1 cellular context compared by ENCODE assay signal in the genomic region with DNA sequence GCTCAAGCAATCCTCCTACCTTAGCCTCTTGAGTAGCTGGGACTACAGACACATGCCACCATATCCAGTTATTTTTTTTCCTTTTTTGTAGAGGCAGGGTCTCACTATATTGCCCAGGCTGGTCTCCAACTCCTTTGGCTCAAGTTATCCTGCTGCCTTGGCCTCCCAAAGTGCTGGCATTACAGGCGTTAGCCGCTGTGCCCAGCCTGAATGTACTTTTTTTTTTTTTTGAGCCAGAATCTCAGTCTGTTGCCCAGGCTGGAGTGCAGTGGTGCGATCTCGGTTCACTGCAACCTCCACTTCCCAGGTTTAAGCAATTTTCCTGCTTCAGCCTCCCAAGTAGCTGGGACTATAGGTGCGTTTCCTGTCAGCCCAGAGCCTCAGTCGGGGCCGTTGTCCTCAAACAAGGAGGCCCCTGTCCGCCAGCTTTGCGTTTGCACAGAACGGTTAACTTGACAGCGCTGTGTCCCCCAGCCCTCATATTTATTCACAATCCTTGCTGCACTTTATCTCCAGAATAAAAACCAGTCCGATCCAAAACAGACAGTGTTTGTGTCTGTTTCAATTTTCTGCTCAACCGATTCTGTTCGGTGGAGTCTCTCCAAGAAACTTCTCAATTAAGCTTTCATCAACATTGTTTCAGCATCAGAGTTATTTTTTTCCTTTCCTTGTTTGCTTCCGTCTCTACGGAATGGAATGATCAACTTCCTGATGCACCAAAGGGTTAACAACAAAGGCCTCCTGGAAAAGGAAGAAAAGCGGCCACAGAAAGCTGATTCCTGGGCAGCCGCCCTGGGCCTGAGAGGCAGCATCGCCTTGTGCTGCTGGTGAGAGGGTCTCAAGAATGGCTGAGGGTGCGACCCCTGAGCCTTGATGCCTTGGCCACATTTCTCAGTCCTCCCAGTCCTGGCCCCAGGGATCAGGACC.
A peak's percentile ranks its signal among the peaks of the same experiment; 100 is the strongest.
TF ChIP-seq lines count a peak whose summit lies in the region.

No MANE protein-coding gene starts in this region.

TF ChIP-seq in HepG2, 621 proteins besides CTCF, POLR2A, EP300 and RAD21 (continued from another document and continues in another):
- TF ChIP-seq, protein P1, sequence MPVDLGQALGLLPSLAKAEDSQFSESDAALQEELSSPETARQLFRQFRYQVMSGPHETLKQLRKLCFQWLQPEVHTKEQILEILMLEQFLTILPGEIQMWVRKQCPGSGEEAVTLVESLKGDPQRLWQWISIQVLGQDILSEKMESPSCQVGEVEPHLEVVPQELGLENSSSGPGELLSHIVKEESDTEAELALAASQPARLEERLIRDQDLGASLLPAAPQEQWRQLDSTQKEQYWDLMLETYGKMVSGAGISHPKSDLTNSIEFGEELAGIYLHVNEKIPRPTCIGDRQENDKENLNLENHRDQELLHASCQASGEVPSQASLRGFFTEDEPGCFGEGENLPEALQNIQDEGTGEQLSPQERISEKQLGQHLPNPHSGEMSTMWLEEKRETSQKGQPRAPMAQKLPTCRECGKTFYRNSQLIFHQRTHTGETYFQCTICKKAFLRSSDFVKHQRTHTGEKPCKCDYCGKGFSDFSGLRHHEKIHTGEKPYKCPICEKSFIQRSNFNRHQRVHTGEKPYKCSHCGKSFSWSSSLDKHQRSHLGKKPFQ (CRISPR knock-in tag; IDR thresholded peaks at IDR 0.05; ENCODE audit: insufficient replicate concordance) = no peak
- no peak for TF ChIP-seq CEBPG (CRISPR knock-in tag; IDR thresholded peaks at IDR 0.05)
- TF ChIP-seq PHF20 (CRISPR knock-in tag; IDR thresholded peaks at IDR 0.05) = no peak
- TF ChIP-seq PCBP1 (IDR thresholded peaks at IDR 0.05; ENCODE audit: borderline replicate concordance, low read depth, low read length) = no peak
- no peak for TF ChIP-seq BRCA1 (CRISPR knock-in tag; IDR thresholded peaks at IDR 0.05)
- TF ChIP-seq, protein P2, sequence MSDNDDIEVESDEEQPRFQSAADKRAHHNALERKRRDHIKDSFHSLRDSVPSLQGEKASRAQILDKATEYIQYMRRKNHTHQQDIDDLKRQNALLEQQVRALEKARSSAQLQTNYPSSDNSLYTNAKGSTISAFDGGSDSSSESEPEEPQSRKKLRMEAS (IDR thresholded peaks at IDR 0.05) = no peak; the same call in 1 of the 2 replicates
- TF ChIP-seq, protein P3, sequence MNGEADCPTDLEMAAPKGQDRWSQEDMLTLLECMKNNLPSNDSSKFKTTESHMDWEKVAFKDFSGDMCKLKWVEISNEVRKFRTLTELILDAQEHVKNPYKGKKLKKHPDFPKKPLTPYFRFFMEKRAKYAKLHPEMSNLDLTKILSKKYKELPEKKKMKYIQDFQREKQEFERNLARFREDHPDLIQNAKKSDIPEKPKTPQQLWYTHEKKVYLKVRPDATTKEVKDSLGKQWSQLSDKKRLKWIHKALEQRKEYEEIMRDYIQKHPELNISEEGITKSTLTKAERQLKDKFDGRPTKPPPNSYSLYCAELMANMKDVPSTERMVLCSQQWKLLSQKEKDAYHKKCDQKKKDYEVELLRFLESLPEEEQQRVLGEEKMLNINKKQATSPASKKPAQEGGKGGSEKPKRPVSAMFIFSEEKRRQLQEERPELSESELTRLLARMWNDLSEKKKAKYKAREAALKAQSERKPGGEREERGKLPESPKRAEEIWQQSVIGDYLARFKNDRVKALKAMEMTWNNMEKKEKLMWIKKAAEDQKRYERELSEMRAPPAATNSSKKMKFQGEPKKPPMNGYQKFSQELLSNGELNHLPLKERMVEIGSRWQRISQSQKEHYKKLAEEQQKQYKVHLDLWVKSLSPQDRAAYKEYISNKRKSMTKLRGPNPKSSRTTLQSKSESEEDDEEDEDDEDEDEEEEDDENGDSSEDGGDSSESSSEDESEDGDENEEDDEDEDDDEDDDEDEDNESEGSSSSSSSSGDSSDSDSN (CRISPR knock-in tag; IDR thresholded peaks at IDR 0.05) = peak; percentile 54; the same call in 1 of the 2 replicates
- no peak for TF ChIP-seq KAT7 (CRISPR knock-in tag; IDR thresholded peaks at IDR 0.05; ENCODE audit: borderline replicate concordance)
- no peak for TF ChIP-seq NONO (IDR thresholded peaks at IDR 0.05)
- TF ChIP-seq NONO (CRISPR knock-in tag; conservative IDR thresholded peaks at IDR 0.05) = no peak
- TF ChIP-seq, protein P4, sequence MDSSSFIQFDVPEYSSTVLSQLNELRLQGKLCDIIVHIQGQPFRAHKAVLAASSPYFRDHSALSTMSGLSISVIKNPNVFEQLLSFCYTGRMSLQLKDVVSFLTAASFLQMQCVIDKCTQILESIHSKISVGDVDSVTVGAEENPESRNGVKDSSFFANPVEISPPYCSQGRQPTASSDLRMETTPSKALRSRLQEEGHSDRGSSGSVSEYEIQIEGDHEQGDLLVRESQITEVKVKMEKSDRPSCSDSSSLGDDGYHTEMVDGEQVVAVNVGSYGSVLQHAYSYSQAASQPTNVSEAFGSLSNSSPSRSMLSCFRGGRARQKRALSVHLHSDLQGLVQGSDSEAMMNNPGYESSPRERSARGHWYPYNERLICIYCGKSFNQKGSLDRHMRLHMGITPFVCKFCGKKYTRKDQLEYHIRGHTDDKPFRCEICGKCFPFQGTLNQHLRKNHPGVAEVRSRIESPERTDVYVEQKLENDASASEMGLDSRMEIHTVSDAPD (CRISPR knock-in tag; IDR thresholded peaks at IDR 0.05) = no peak
- TF ChIP-seq SIN3A (IDR thresholded peaks at IDR 0.05; ENCODE audit: borderline replicate concordance, low read depth, low read length) = peak; percentile 48; the same call in 1 of the 2 replicates
- no peak for TF ChIP-seq PPARG (CRISPR knock-in tag; conservative IDR thresholded peaks at IDR 0.05)
- no peak for TF ChIP-seq ZNF101 (CRISPR knock-in tag; IDR thresholded peaks at IDR 0.05; ENCODE audit: borderline replicate concordance, low read depth)
- TF ChIP-seq RFX3 (CRISPR knock-in tag; IDR thresholded peaks at IDR 0.05) = no peak
- TF ChIP-seq ZNF589 (CRISPR knock-in tag; conservative IDR thresholded peaks at IDR 0.05) = no peak
- TF ChIP-seq ZNF570 (CRISPR knock-in tag; IDR thresholded peaks at IDR 0.05; ENCODE audit: borderline replicate concordance) = no peak
- TF ChIP-seq HMG20A (CRISPR knock-in tag; IDR thresholded peaks at IDR 0.05; ENCODE audit: borderline replicate concordance) = no peak
- TF ChIP-seq ZNF75D (CRISPR knock-in tag; IDR thresholded peaks at IDR 0.05; ENCODE audit: borderline replicate concordance) = no peak
- no peak for TF ChIP-seq FIP1L1 (IDR thresholded peaks at IDR 0.05; ENCODE audit: borderline replicate concordance, insufficient read depth, low read depth, low read length)
- TF ChIP-seq ZNF605 (CRISPR knock-in tag; IDR thresholded peaks at IDR 0.05) = 0 out of 2 replicates have a peak, but pooled peaks have one; percentile 25
- TF ChIP-seq ZNF460 (CRISPR knock-in tag; IDR thresholded peaks at IDR 0.05; ENCODE audit: borderline replicate concordance) = no peak
- TF ChIP-seq ESRRA (CRISPR knock-in tag; IDR thresholded peaks at IDR 0.05; ENCODE audit: low read depth) = no peak
- TF ChIP-seq FOXK2 (IDR thresholded peaks at IDR 0.05) = no peak
- no peak for TF ChIP-seq ZNF724P (CRISPR knock-in tag; IDR thresholded peaks at IDR 0.05; ENCODE audit: borderline replicate concordance)
- TF ChIP-seq, protein P5, sequence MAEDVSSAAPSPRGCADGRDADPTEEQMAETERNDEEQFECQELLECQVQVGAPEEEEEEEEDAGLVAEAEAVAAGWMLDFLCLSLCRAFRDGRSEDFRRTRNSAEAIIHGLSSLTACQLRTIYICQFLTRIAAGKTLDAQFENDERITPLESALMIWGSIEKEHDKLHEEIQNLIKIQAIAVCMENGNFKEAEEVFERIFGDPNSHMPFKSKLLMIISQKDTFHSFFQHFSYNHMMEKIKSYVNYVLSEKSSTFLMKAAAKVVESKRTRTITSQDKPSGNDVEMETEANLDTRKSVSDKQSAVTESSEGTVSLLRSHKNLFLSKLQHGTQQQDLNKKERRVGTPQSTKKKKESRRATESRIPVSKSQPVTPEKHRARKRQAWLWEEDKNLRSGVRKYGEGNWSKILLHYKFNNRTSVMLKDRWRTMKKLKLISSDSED (CRISPR knock-in tag; IDR thresholded peaks at IDR 0.05) = no peak
- TF ChIP-seq MATR3 (CRISPR knock-in tag; IDR thresholded peaks at IDR 0.05) = no peak
- no peak for TF ChIP-seq YY1 (IDR thresholded peaks at IDR 0.05; ENCODE audit: insufficient read depth, insufficient replicate concordance, low read depth, low read length)
- TF ChIP-seq, protein P6, sequence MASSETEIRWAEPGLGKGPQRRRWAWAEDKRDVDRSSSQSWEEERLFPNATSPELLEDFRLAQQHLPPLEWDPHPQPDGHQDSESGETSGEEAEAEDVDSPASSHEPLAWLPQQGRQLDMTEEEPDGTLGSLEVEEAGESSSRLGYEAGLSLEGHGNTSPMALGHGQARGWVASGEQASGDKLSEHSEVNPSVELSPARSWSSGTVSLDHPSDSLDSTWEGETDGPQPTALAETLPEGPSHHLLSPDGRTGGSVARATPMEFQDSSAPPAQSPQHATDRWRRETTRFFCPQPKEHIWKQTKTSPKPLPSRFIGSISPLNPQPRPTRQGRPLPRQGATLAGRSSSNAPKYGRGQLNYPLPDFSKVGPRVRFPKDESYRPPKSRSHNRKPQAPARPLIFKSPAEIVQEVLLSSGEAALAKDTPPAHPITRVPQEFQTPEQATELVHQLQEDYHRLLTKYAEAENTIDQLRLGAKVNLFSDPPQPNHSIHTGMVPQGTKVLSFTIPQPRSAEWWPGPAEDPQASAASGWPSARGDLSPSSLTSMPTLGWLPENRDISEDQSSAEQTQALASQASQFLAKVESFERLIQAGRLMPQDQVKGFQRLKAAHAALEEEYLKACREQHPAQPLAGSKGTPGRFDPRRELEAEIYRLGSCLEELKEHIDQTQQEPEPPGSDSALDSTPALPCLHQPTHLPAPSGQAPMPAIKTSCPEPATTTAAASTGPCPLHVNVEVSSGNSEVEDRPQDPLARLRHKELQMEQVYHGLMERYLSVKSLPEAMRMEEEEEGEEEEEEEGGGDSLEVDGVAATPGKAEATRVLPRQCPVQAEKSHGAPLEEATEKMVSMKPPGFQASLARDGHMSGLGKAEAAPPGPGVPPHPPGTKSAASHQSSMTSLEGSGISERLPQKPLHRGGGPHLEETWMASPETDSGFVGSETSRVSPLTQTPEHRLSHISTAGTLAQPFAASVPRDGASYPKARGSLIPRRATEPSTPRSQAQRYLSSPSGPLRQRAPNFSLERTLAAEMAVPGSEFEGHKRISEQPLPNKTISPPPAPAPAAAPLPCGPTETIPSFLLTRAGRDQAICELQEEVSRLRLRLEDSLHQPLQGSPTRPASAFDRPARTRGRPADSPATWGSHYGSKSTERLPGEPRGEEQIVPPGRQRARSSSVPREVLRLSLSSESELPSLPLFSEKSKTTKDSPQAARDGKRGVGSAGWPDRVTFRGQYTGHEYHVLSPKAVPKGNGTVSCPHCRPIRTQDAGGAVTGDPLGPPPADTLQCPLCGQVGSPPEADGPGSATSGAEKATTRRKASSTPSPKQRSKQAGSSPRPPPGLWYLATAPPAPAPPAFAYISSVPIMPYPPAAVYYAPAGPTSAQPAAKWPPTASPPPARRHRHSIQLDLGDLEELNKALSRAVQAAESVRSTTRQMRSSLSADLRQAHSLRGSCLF (CRISPR knock-in tag; IDR thresholded peaks at IDR 0.05; ENCODE audit: borderline replicate concordance) = no peak
- no peak for TF ChIP-seq POLR2G (IDR thresholded peaks at IDR 0.05; ENCODE audit: low read depth, low read length)
- peak; percentile 17; the same call in 1 of the 2 replicates for TF ChIP-seq MTA1 (CRISPR knock-in tag; IDR thresholded peaks at IDR 0.05; ENCODE audit: borderline replicate concordance)
- TF ChIP-seq ZNF768 (CRISPR knock-in tag; IDR thresholded peaks at IDR 0.05) = 0 out of 2 replicates have a peak, but pooled peaks have one; percentile 30
- TF ChIP-seq TCF7 (IDR thresholded peaks at IDR 0.05; ENCODE audit: low read depth) = no peak
- no peak for TF ChIP-seq ZNF326 (CRISPR knock-in tag; IDR thresholded peaks at IDR 0.05; ENCODE audit: borderline replicate concordance)
- TF ChIP-seq PHF8 (CRISPR knock-in tag; IDR thresholded peaks at IDR 0.05) = peak; percentile 58
- TF ChIP-seq ZFP1 (CRISPR knock-in tag; IDR thresholded peaks at IDR 0.05) = no peak
- TF ChIP-seq, protein P7, sequence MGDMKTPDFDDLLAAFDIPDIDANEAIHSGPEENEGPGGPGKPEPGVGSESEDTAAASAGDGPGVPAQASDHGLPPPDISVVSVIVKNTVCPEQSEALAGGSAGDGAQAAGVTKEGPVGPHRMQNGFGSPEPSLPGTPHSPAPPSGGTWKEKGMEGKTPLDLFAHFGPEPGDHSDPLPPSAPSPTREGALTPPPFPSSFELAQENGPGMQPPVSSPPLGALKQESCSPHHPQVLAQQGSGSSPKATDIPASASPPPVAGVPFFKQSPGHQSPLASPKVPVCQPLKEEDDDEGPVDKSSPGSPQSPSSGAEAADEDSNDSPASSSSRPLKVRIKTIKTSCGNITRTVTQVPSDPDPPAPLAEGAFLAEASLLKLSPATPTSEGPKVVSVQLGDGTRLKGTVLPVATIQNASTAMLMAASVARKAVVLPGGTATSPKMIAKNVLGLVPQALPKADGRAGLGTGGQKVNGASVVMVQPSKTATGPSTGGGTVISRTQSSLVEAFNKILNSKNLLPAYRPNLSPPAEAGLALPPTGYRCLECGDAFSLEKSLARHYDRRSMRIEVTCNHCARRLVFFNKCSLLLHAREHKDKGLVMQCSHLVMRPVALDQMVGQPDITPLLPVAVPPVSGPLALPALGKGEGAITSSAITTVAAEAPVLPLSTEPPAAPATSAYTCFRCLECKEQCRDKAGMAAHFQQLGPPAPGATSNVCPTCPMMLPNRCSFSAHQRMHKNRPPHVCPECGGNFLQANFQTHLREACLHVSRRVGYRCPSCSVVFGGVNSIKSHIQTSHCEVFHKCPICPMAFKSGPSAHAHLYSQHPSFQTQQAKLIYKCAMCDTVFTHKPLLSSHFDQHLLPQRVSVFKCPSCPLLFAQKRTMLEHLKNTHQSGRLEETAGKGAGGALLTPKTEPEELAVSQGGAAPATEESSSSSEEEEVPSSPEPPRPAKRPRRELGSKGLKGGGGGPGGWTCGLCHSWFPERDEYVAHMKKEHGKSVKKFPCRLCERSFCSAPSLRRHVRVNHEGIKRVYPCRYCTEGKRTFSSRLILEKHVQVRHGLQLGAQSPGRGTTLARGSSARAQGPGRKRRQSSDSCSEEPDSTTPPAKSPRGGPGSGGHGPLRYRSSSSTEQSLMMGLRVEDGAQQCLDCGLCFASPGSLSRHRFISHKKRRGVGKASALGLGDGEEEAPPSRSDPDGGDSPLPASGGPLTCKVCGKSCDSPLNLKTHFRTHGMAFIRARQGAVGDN (CRISPR knock-in tag; IDR thresholded peaks at IDR 0.05) = peak; percentile 48
- no peak for TF ChIP-seq ZNF550 (CRISPR knock-in tag; IDR thresholded peaks at IDR 0.05; ENCODE audit: borderline replicate concordance)
- TF ChIP-seq, protein P8, sequence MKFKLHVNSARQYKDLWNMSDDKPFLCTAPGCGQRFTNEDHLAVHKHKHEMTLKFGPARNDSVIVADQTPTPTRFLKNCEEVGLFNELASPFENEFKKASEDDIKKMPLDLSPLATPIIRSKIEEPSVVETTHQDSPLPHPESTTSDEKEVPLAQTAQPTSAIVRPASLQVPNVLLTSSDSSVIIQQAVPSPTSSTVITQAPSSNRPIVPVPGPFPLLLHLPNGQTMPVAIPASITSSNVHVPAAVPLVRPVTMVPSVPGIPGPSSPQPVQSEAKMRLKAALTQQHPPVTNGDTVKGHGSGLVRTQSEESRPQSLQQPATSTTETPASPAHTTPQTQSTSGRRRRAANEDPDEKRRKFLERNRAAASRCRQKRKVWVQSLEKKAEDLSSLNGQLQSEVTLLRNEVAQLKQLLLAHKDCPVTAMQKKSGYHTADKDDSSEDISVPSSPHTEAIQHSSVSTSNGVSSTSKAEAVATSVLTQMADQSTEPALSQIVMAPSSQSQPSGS (CRISPR knock-in tag; IDR thresholded peaks at IDR 0.05) = no peak
- TF ChIP-seq ZSCAN22 (CRISPR knock-in tag; IDR thresholded peaks at IDR 0.05) = peak; percentile 7; the same call in 1 of the 2 replicates
- peak; percentile 48; the same call in 1 of the 2 replicates for TF ChIP-seq GATAD2A (CRISPR knock-in tag; IDR thresholded peaks at IDR 0.05)
- TF ChIP-seq ARNT2 (CRISPR knock-in tag; IDR thresholded peaks at IDR 0.05; ENCODE audit: low read depth) = no peak
- TF ChIP-seq HNRNPLL (IDR thresholded peaks at IDR 0.05; ENCODE audit: low read depth, low read length, poor library complexity, severe bottlenecking) = no peak
- TF ChIP-seq KLF12 (CRISPR knock-in tag; IDR thresholded peaks at IDR 0.05; ENCODE audit: borderline replicate concordance) = no peak
